27 cellular contexts compared by ENCODE assay signal in genomic region chr1:153439273-153439672, GRCh38. TPM values are rescaled to one million over a fixed set of nuclear protein-coding genes. Genes with fewer than 3 reads are reported as not detected.
DNase-seq lines count a peak whose midpoint lies in the region; ATAC-seq lines count a peak whose summit lies in the region.
"Had no signal": no experiment of that assay in that cellular context is flagged by ENCODE, and none has a peak within 500 bp of the region (broad histone marks: within the 10 kb centered on the region; RNA-seq: fewer than 3 reads in every experiment).

No MANE protein-coding gene starts in this region.

- H3K27ac Mint-ChIP-seq in activated naive CD8-positive, alpha-beta T cell treated with anti-CD3 and anti-CD28 coated beads, Interleukin-2, amount 50 U/mL, for 24 hours, result no peak overlapping the region
- no peak overlapping the region for H3K27ac Mint-ChIP-seq in activated naive CD8-positive, alpha-beta T cell treated with anti-CD3 and anti-CD28 coated beads for 36 hours
- H3K27ac Mint-ChIP-seq: CD14-positive monocyte; CD4-positive, alpha-beta memory T cell; CD4-positive, CD25-positive, alpha-beta regulatory T cell had no signal

- intact Hi-C loops in sciatic nerve (cut with DNase I), result no loop called here

- peaks cover 16% of the 10 kb centered on the region for H3K27me3 Mint-ChIP-seq in activated naive CD8-positive, alpha-beta T cell treated with anti-CD3 and anti-CD28 coated beads, Interleukin-2, amount 50 U/mL, for 24 hours
- peaks cover 12% of the 10 kb centered on the region for H3K27me3 Mint-ChIP-seq in activated naive CD8-positive, alpha-beta T cell treated with anti-CD3 and anti-CD28 coated beads for 36 hours

- no peaks in the 10 kb centered on the region for H3K36me3 Mint-ChIP-seq in activated naive CD8-positive, alpha-beta T cell treated with anti-CD3 and anti-CD28 coated beads, Interleukin-2, amount 50 U/mL, for 24 hours (ENCODE audit: low read depth)
- H3K36me3 Mint-ChIP-seq in activated naive CD8-positive, alpha-beta T cell treated with anti-CD3 and anti-CD28 coated beads for 36 hours, result no peaks in the 10 kb centered on the region
- H3K36me3 Mint-ChIP-seq: CD14-positive monocyte; CD4-positive, alpha-beta memory T cell; CD4-positive, CD25-positive, alpha-beta regulatory T cell had no signal

- H3K4me3 Mint-ChIP-seq in activated naive CD8-positive, alpha-beta T cell treated with anti-CD3 and anti-CD28 coated beads, Interleukin-2, amount 50 U/mL, for 24 hours, result no peak overlapping the region
- H3K4me3 Mint-ChIP-seq in activated naive CD8-positive, alpha-beta T cell treated with anti-CD3 and anti-CD28 coated beads for 36 hours, result no peak overlapping the region
- H3K4me3 Mint-ChIP-seq: CD14-positive monocyte; CD4-positive, alpha-beta memory T cell; CD4-positive, CD25-positive, alpha-beta regulatory T cell; CD8-positive, alpha-beta memory T cell had no signal

- no peak for DNase-seq in activated naive CD8-positive, alpha-beta T cell treated with anti-CD3 and anti-CD28 coated beads, Interleukin-2, amount 50 U/mL, for 24 hours
- no peak for DNase-seq in activated naive CD8-positive, alpha-beta T cell treated with anti-CD3 and anti-CD28 coated beads for 36 hours
- DNase-seq in islet precursor cell, result peak; percentile 38
- DNase-seq in sciatic nerve (ENCODE audit: low spot score), result peak; percentile 13
- DNase-seq in NOMO-1 (lab: John Stamatoyannopoulos, UW; ENCODE audit: unreplicated experiment in 2 of 2), result no peak
- DNase-seq in activated CD4-positive, CD25-positive, alpha-beta regulatory T cell (lab: John Stamatoyannopoulos, UW), result no peak
- DNase-seq: 8988T; ACHN; BE2C; C1 segment of cervical spinal cord; CD4-positive, alpha-beta memory T cell; CD4-positive, CD25-positive, alpha-beta regulatory T cell; CD8-positive, alpha-beta memory T cell; COR-L47; DMS 273 treated with DMSO at 0.1 percent for 48 hours; DMS153; DMS53; DMS79; DND-41; EL; GDM1 had no signal

- no peaks in the 10 kb centered on the region for H3K4me1 Mint-ChIP-seq in activated naive CD8-positive, alpha-beta T cell treated with anti-CD3 and anti-CD28 coated beads, Interleukin-2, amount 50 U/mL, for 24 hours
- no peaks in the 10 kb centered on the region for H3K4me1 Mint-ChIP-seq in activated naive CD8-positive, alpha-beta T cell treated with anti-CD3 and anti-CD28 coated beads for 36 hours
- H3K4me1 Mint-ChIP-seq: CD4-positive, alpha-beta memory T cell; CD4-positive, CD25-positive, alpha-beta regulatory T cell; CD8-positive, alpha-beta memory T cell had no signal

- H3K9me3 Mint-ChIP-seq in activated naive CD8-positive, alpha-beta T cell treated with anti-CD3 and anti-CD28 coated beads, Interleukin-2, amount 50 U/mL, for 24 hours, result no peaks in the 10 kb centered on the region
- H3K9me3 Mint-ChIP-seq in activated naive CD8-positive, alpha-beta T cell treated with anti-CD3 and anti-CD28 coated beads for 36 hours, result no peaks in the 10 kb centered on the region
- H3K9me3 Mint-ChIP-seq: CD14-positive monocyte had no signal

- peak; percentile 18 for ATAC-seq in activated naive CD8-positive, alpha-beta T cell treated with anti-CD3 and anti-CD28 coated beads, Interleukin-2, amount 50 U/mL, for 24 hours
- ATAC-seq in sciatic nerve, result no peak
- ATAC-seq in GM19035 (IDR thresholded peaks at IDR 0.05; ENCODE audit: unreplicated experiment), result no peak
- ATAC-seq: GM12878 had no signal

RNA-seq across cellular contexts. Expression of gene S100A7, which starts 21.2 kb away (rescaled TPM):
- not detected for total RNA-seq in activated naive CD8-positive, alpha-beta T cell treated with anti-CD3 and anti-CD28 coated beads for 36 hours
- 0.85 TPM for total RNA-seq in sciatic nerve
- total RNA-seq: A673; CD4-positive, alpha-beta memory T cell; CD4-positive, CD25-positive, alpha-beta regulatory T cell; CD8-positive, alpha-beta memory T cell; Daoy; G401; GM12878 had no signal

RNA-seq across cellular contexts. Expression of gene S100A7A, which starts 23.0 kb away (rescaled TPM):
- not detected for total RNA-seq in activated naive CD8-positive, alpha-beta T cell treated with anti-CD3 and anti-CD28 coated beads for 36 hours
- total RNA-seq in sciatic nerve, result not detected
- total RNA-seq: A673; CD4-positive, alpha-beta memory T cell; CD4-positive, CD25-positive, alpha-beta regulatory T cell; CD8-positive, alpha-beta memory T cell; Daoy; G401; GM12878 had no signal

RNA-seq across cellular contexts. Expression of gene S100A8, which starts 48.4 kb away (rescaled TPM):
- total RNA-seq in activated naive CD8-positive, alpha-beta T cell treated with anti-CD3 and anti-CD28 coated beads for 36 hours, result not detected
- total RNA-seq in sciatic nerve, result 192 TPM
- total RNA-seq: A673; CD4-positive, CD25-positive, alpha-beta regulatory T cell; CD8-positive, alpha-beta memory T cell; Daoy; G401; GM12878 had no signal

Comparison
In these comparisons a context has a peak if more than half of its experiments do, and no peak if none do; other contexts are left out.
1. DNase-seq: peak in islet precursor cell (single experiment) and sciatic nerve (single experiment); none in activated naive CD8-positive, alpha-beta T cell treated with anti-CD3 and anti-CD28 coated beads, Interleukin-2, amount 50 U/mL, for 24 hours (single experiment), activated naive CD8-positive, alpha-beta T cell treated with anti-CD3 and anti-CD28 coated beads for 36 hours (single experiment), NOMO-1 (0 of 2) and activated CD4-positive, CD25-positive, alpha-beta regulatory T cell (0 of 4).
2. RNA of gene S100A8, which starts 48.4 kb away (total RNA-seq): 192 TPM in sciatic nerve (single experiment); not detected in activated naive CD8-positive, alpha-beta T cell treated with anti-CD3 and anti-CD28 coated beads for 36 hours; every median in the first group is over 100 times any median in the second.